24 cellular contexts compared by ENCODE assay signal in the genomic region with DNA sequence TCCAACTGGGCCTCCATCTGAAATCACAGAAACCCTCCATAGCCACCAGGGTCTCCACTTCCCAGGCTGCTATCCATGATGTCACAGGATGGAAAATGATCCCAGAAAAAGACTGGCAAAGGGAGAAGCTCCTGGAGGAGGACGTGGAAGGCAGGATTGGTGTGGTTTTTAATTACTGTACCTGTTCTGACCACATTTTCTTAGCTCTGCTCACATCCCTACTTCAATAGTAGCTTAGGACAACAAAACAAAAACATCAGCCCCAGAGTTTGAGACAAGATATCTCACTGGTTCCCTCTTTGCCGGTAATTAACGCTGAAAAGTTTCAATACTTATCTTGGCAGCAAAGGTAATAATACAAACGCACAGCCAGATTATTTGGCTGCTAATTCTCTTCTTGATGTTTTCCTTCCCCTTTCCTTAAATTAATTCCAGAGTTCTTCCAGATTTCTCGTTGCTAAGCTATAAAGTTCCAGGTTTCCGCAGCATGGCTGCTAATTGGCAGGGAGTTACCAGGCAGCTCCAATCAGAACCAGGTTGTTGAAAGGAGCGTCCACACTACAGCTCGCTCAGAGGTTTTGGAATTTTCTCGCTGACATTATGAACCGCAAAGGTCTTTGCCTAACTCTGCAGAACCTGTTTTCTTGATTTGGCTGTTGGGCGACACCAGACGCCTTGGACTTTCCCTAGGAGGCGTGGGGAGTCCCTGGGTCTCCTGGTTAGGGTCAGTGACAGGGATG.
A peak's percentile ranks its signal among the peaks of the same experiment; 100 is the strongest.
DNase-seq lines count a peak whose midpoint lies in the region; ATAC-seq, FAIRE-seq and TF ChIP-seq lines count a peak whose summit lies in the region.
"Had no signal": no experiment of that assay in that cellular context is flagged by ENCODE, and none has a peak within 500 bp of the region (broad histone marks: within the 10 kb centered on the region; RNA-seq: fewer than 3 reads in every experiment).

No MANE protein-coding gene starts in this region.

- no peak overlapping the region for H3K9ac ChIP-seq in GM12878 (ENCODE audit: control insufficient read depth, insufficient read depth, low read length)

- POLR2A ChIA-PET in GM12878 (lab: Charles Lee) = interaction anchor here (1.3 to 1.4 kb wide), 2 partner anchors 9 kb away, joined by 3 to 7 read pairs; no protein-coding TSS in a partner anchor

- intact Hi-C loops in GM12878 (cut with micrococcal nuclease; ENCODE audit: unreplicated experiment) = no loop called here

- H3K36me3 ChIP-seq in GM12878 (ENCODE audit: control insufficient read depth in 2 of 2, insufficient read depth in 2 of 2, low read length in 1 of 2) = no peaks in the 10 kb centered on the region; a peak in 1 of 4 replicates
- H3K36me3 ChIP-seq: HAP-1, vagina, WERI-Rb-1 had no signal

- SMC1A ChIA-PET in GM12878 (lab: Charles Lee; ENCODE audit: uncharacterized antibody, unreplicated experiment) = interaction anchor here (0.6 to 1.1 kb wide), 5 partner anchors 9 to 19 kb away, joined by 3 to 4 read pairs (median 3); no protein-coding TSS in a partner anchor

- peaks cover 9% of the 10 kb centered on the region; the same call in 2 of the 3 replicates for H3K9me3 ChIP-seq in GM12878 (replicated peaks; ENCODE audit: control insufficient read depth, insufficient read depth, low read length)
- H3K9me3 ChIP-seq: vagina had no signal

- TF ChIP-seq CTCF in GM12878 (IDR thresholded peaks at IDR 0.05 in 2 of 3, conservative IDR thresholded peaks at IDR 0.05 in 1 of 3; ENCODE audit: control insufficient read depth in 2 of 3, extremely low read depth in 1 of 3, insufficient read depth in 1 of 3, low read depth in 3 of 3, low read length in 3 of 3) (no peak), fibroblast of the aortic adventitia (IDR thresholded peaks at IDR 0.05; ENCODE audit: insufficient read depth, low read length) (no peak)

- CTCF ChIA-PET in GM12878 (lab: Yijun Ruan, JAX) = no interaction called here

- TF ChIP-seq RAD21 in GM12878 (IDR thresholded peaks at IDR 0.05; ENCODE audit: insufficient read depth, low read depth, low read length) = no peak

- peak; percentile 15; the same call in 1 of the 3 replicates for ATAC-seq in GM12878
- no peak for ATAC-seq in GM19035 (IDR thresholded peaks at IDR 0.05; ENCODE audit: unreplicated experiment)
- no peak for ATAC-seq in GM21447 (IDR thresholded peaks at IDR 0.05; ENCODE audit: unreplicated experiment)
- ATAC-seq: naive thymus-derived CD4-positive, alpha-beta T cell had no signal

- H3K4me2 ChIP-seq in GM12878 (ENCODE audit: control insufficient read depth, insufficient read depth) = no peak overlapping the region

- no peak overlapping the region for H3K4me3 ChIP-seq in GM12878
- H3K4me3 ChIP-seq in fibroblast of the aortic adventitia (ENCODE audit: low read depth, low read length) = no peak overlapping the region
- H3K4me3 ChIP-seq: coronary artery, HAP-1, skin epidermis, vagina had no signal

- TF ChIP-seq EP300 in GM12878 (IDR thresholded peaks at IDR 0.05; ENCODE audit: borderline replicate concordance in 1 of 2, control insufficient read depth in 1 of 2, low read depth in 2 of 2, low read length in 2 of 2) = no peak

- no peaks in the 10 kb centered on the region for H3K27me3 ChIP-seq in GM12878 (replicated peaks in 1 of 2; ENCODE audit: control insufficient read depth in 2 of 2, insufficient read depth in 2 of 2, low read length in 1 of 2)
- H3K27me3 ChIP-seq: vagina had no signal

- no peak overlapping the region for H2AFZ ChIP-seq in GM12878 (ENCODE audit: control insufficient read depth, low read depth, low read length)

- in situ Hi-C loops in GM12878 (cut with MboI) = no loop called here

- BruUV-seq in GM12878 (replicated peaks; lab: Mats Ljungman, UMichigan) = no TSS peak

- peaks cover 4% of the 10 kb centered on the region for H3K4me1 ChIP-seq in GM12878 (ENCODE audit: control insufficient read depth, insufficient read depth, low read length)
- H3K4me1 ChIP-seq: HAP-1 had no signal

- peak; percentile 31 for FAIRE-seq in GM12878 (lab: Jason Lieb, UNC)

- no peak for TF ChIP-seq POLR2A in GM12878 (IDR thresholded peaks at IDR 0.05; ENCODE audit: low read depth, low read length)

- no peak overlapping the region for H3K27ac ChIP-seq in GM12878 (ENCODE audit: control insufficient read depth, insufficient read depth)
- H3K27ac ChIP-seq: coronary artery, HL-60, vagina, WERI-Rb-1 had no signal

- RAD21 ChIA-PET in GM12878 (lab: Charles Lee; ENCODE audit: unreplicated experiment) = interaction anchor here (1.2 kb wide), 1 partner anchor 192 kb away, joined by 3 read pairs; no protein-coding TSS in a partner anchor

- DNase-seq in ELF-1 (ENCODE audit: low read depth, low spot score) = peak; percentile 35
- no peak for DNase-seq in GM12878 (ENCODE audit: low read depth, low spot score)
- DNase-seq in fibroblast of the aortic adventitia (ENCODE audit: low read depth) = peak; percentile 35
- peak; percentile 56 for DNase-seq in renal cortical epithelial cell (ENCODE audit: low read depth)
- DNase-seq in RKO (ENCODE audit: low spot score) = no peak
- DNase-seq: activated CD4-positive, alpha-beta memory T cell treated with anti-CD3 and anti-CD28 coated beads for 36 hours; activated naive CD4-positive, alpha-beta T cell treated with anti-CD3 and anti-CD28 coated beads, Interleukin-2, amount 50 U/mL, for 16 hours; activated T-cell treated with anti-CD3 and anti-CD28 coated beads, Interleukin-2, amount 50 U/mL, for 1 hour; C1 segment of cervical spinal cord; islet precursor cell; naive thymus-derived CD4-positive, alpha-beta T cell; NCI-H1048; NCI-H2081 treated with DMSO at 0.1 percent for 48 hours; posterior cingulate gyrus; SHP77; stimulated activated CD4-positive, alpha-beta T cell treated with anti-CD3 and anti-CD28 coated beads, Interleukin-4, amount 100 ng/mL, for 1 hour; WERI-Rb-1 had no signal

- H4K20me1 ChIP-seq in GM12878 (ENCODE audit: control insufficient read depth, insufficient read depth) = no peaks in the 10 kb centered on the region

- 89% methylated on average over 13 of the region's 13 CpGs for WGBS in GM12878 (ENCODE audit: insufficient coverage, insufficient replicate concordance, low lambda C conversion rate, missing lambda C conversion rate)

- H3K79me2 ChIP-seq in GM12878 (ENCODE audit: control insufficient read depth, insufficient read depth, low read length) = no peaks in the 10 kb centered on the region

TF ChIP-seq in GM12878, 131 proteins besides CTCF, POLR2A, EP300 and RAD21:
- no peak for TF ChIP-seq DPF2 (IDR thresholded peaks at IDR 0.05)
- 0 out of 2 replicates have a peak, but pooled peaks have one; percentile 24 for TF ChIP-seq PML (IDR thresholded peaks at IDR 0.05; ENCODE audit: low read length)
- TF ChIP-seq NFIC (IDR thresholded peaks at IDR 0.05; ENCODE audit: low read depth, low read length) = no peak
- TF ChIP-seq, protein P1, sequence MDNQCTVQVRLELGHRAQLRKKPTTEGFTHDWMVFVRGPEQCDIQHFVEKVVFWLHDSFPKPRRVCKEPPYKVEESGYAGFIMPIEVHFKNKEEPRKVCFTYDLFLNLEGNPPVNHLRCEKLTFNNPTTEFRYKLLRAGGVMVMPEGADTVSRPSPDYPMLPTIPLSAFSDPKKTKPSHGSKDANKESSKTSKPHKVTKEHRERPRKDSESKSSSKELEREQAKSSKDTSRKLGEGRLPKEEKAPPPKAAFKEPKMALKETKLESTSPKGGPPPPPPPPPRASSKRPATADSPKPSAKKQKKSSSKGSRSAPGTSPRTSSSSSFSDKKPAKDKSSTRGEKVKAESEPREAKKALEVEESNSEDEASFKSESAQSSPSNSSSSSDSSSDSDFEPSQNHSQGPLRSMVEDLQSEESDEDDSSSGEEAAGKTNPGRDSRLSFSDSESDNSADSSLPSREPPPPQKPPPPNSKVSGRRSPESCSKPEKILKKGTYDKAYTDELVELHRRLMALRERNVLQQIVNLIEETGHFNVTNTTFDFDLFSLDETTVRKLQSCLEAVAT (IDR thresholded peaks at IDR 0.05) = no peak
- 0 out of 2 replicates have a peak, but pooled peaks have one; percentile 1 for TF ChIP-seq RUNX3 (IDR thresholded peaks at IDR 0.05; ENCODE audit: low read length)
- TF ChIP-seq ESRRA (IDR thresholded peaks at IDR 0.05; ENCODE audit: low read length) = no peak

Comparison
In these comparisons a context has a peak if more than half of its experiments do, and no peak if none do; other contexts are left out.
1. DNase-seq: peak in ELF-1 (single experiment), fibroblast of the aortic adventitia (single experiment) and renal cortical epithelial cell (single experiment); none in GM12878 (single experiment) and RKO (single experiment).